ENCODE assay signal across 24 cellular contexts in genomic region chr2:152355411-152355831, GRCh38. TPM values are rescaled to one million over a fixed set of nuclear protein-coding genes. Genes with fewer than 3 reads are reported as not detected.
DNase-seq lines count a peak whose midpoint lies in the region; ATAC-seq and TF ChIP-seq lines count a peak whose summit lies in the region.
"Had no signal": no experiment of that assay in that cellular context is flagged by ENCODE, and none has a peak within 500 bp of the region (broad histone marks: within the 10 kb centered on the region; RNA-seq: fewer than 3 reads in every experiment).

No MANE protein-coding gene starts in this region.

- H3K14ac ChIP-seq in H9 (ENCODE audit: insufficient read depth, low read length) (no peak overlapping the region), mesenchymal stem cell (ENCODE audit: low read length in 2 of 2) (no peak overlapping the region)

- no peak overlapping the region for H4K91ac ChIP-seq in H9 (ENCODE audit: insufficient read length, low read depth, low read length)
- H4K91ac ChIP-seq in mesenchymal stem cell (ENCODE audit: low read length) = no peak overlapping the region

- H2BK5ac ChIP-seq in H9 (ENCODE audit: insufficient read length, low read length) (no peak overlapping the region), mesenchymal stem cell (ENCODE audit: low read depth, low read length, poor library complexity, severe bottlenecking) (no peak overlapping the region)

- H4K8ac ChIP-seq in H9 (replicated peaks; ENCODE audit: insufficient read length, low read depth, low read length) (no peak overlapping the region), mesenchymal stem cell (ENCODE audit: low read length) (no peak overlapping the region)

- H2AFZ ChIP-seq in H9 (ENCODE audit: low read length) (no peak overlapping the region), mesenchymal stem cell (ENCODE audit: low read depth, low read length) (no peak overlapping the region)

- H3K23me2 ChIP-seq in H9 (ENCODE audit: insufficient read length, low read depth, low read length, poor library complexity, severe bottlenecking) = no peaks in the 10 kb centered on the region

- peaks cover 5% of the 10 kb centered on the region for H3K79me1 ChIP-seq in H9 (ENCODE audit: insufficient read depth, low read depth, low read length, poor library complexity, severe bottlenecking)
- peaks cover 13% of the 10 kb centered on the region for H3K79me1 ChIP-seq in mesenchymal stem cell (replicated peaks; ENCODE audit: low read length, poor library complexity, severe bottlenecking)

- H3T11ph ChIP-seq in H9 (ENCODE audit: low read length) = no peak overlapping the region

- H3K36me3 Mint-ChIP-seq in H9 (ENCODE audit: insufficient read depth in 1 of 3, low read depth in 3 of 3) (peaks cover 4 to 10% (median 8%) of the 10 kb centered on the region in 3 experiments; a peak in 5 of 7 replicates), chondrocyte (ENCODE audit: low read depth) (peaks cover 2% of the 10 kb centered on the region)

- H3K27me3 ChIP-seq in H9 (ENCODE audit: insufficient read depth, low read length) (no peaks in the 10 kb centered on the region), mesenchymal stem cell (ENCODE audit: control insufficient read depth in 1 of 2, insufficient read depth in 1 of 2, low read length in 2 of 2) (no peaks in the 10 kb centered on the region), thoracic aorta (replicated peaks; ENCODE audit: insufficient read depth) (no peaks in the 10 kb centered on the region)
- H3K27me3 ChIP-seq: foreskin keratinocyte, vagina had no signal

- H3K4me3 Mint-ChIP-seq in H9 (no peak overlapping the region), chondrocyte (ENCODE audit: unreplicated experiment) (no peak overlapping the region)
- H3K4me3 Mint-ChIP-seq: CD8-positive, alpha-beta memory T cell; stimulated activated naive CD8-positive, alpha-beta T cell treated with anti-CD3 and anti-CD28 coated beads, Interleukin-15, Interleukin-2, amounts not matched to agents 100 ng/mL and 50 ng/mL, for 24 hours; T-helper 2 cell treated with Interferon-gamma antibody and Interleukin-4, amounts not matched to agents 5 μg/mL and 100 μg/mL, for 36 hours had no signal

- H3K79me2 ChIP-seq in H9 (ENCODE audit: insufficient read depth, low read length) = no peaks in the 10 kb centered on the region; the same call in 1 of the 2 replicates

- no peaks in the 10 kb centered on the region for H3K4me1 Mint-ChIP-seq in H9
- H3K4me1 Mint-ChIP-seq in chondrocyte (ENCODE audit: low read depth) = peaks cover 29% of the 10 kb centered on the region
- H3K4me1 Mint-ChIP-seq: CD8-positive, alpha-beta memory T cell had no signal

- no peaks in the 10 kb centered on the region for H4K20me1 ChIP-seq in H9 (ENCODE audit: control insufficient read depth, insufficient read depth, insufficient read length)

- H3K9me3 ChIP-seq in H9 (ENCODE audit: control insufficient read depth, low read depth, low read length) (no peaks in the 10 kb centered on the region), mesenchymal stem cell (ENCODE audit: control insufficient read depth, low read length) (no peaks in the 10 kb centered on the region), thoracic aorta (no peaks in the 10 kb centered on the region)
- H3K9me3 ChIP-seq: vagina had no signal

- H2BK12ac ChIP-seq in H9 (ENCODE audit: insufficient read length, low read depth, low read length) = no peak overlapping the region
- no peak overlapping the region for H2BK12ac ChIP-seq in mesenchymal stem cell (ENCODE audit: low read length in 2 of 2)

- TF ChIP-seq CTCF in H9 (conservative IDR thresholded peaks at IDR 0.05) = no peak
- TF ChIP-seq CTCF in chondrocyte (IDR thresholded peaks at IDR 0.05) = no peak
- no peak for TF ChIP-seq CTCF in thoracic aorta (IDR thresholded peaks at IDR 0.05)

- H2AK5ac ChIP-seq in H9 (ENCODE audit: insufficient read length, low read length) (no peak overlapping the region), mesenchymal stem cell (ENCODE audit: low read length, severe bottlenecking) (no peak overlapping the region)

- H3K4ac ChIP-seq in H9 (ENCODE audit: low read depth, low read length) (no peak overlapping the region), mesenchymal stem cell (ENCODE audit: low read depth in 1 of 2, low read length in 2 of 2) (no peak overlapping the region)

- no peak for DNase-seq in H9
- DNase-seq in chondrocyte (ENCODE audit: low spot score) = no peak
- DNase-seq in mesenchymal stem cell = no peak
- no peak for DNase-seq in thoracic aorta (ENCODE audit: low spot score)
- no peak for DNase-seq in putamen (ENCODE audit: low spot score)
- DNase-seq in activated CD8-positive, alpha-beta memory T cell treated with anti-CD3 and anti-CD28 coated beads, Interleukin-2, amount 50 U/mL, for 48 hours = no peak
- DNase-seq: activated CD4-positive, alpha-beta T cell treated with anti-CD3 and anti-CD28 coated beads, Interleukin-2, amount 50 U/mL, for 4 hours; activated CD8-positive, alpha-beta memory T cell treated with anti-CD3 and anti-CD28 coated beads, Interleukin-2, amount 50 U/mL, for 4 hours; CD8-positive, alpha-beta memory T cell; DMS79; hypothalamus; MV-4-11; NCI-H2171; NCI-H526; stimulated activated CD4-positive, alpha-beta T cell treated with anti-CD3 and anti-CD28 coated beads, Interleukin-4, amount 100 ng/mL, for 4 hours had no signal

- WGBS in H9 (ENCODE audit: extremely low coverage, insufficient read length, low lambda C conversion rate) = no CpG with 5 or more reads among the region's 2 CpGs
- WGBS in mesenchymal stem cell = no CpG with 5 or more reads among the region's 2 CpGs

- H3K4me1 ChIP-seq in H9 (ENCODE audit: insufficient read depth, low read length) (no peaks in the 10 kb centered on the region), mesenchymal stem cell (ENCODE audit: control insufficient read depth, insufficient read depth, low read depth, low read length) (no peaks in the 10 kb centered on the region), thoracic aorta (ENCODE audit: control insufficient read depth in 1 of 2, low read depth in 2 of 2) (peaks cover 9 to 34% of the 10 kb centered on the region in 2 donors)

- ATAC-seq in thoracic aorta (ENCODE audit: insufficient number of reproducible peaks, low FRiP score, low read depth) (no peak), GM19467 (IDR thresholded peaks at IDR 0.05; ENCODE audit: unreplicated experiment) (no peak)
- ATAC-seq: GM12878, K562 had no signal

- H2BK20ac ChIP-seq in H9 (ENCODE audit: low read depth, low read length, poor library complexity, severe bottlenecking) = no peak overlapping the region

- H3K27ac Mint-ChIP-seq in H9 (0 out of 7 replicates have a peak overlapping the region, but pooled peaks of 2 of the 3 experiments have one; percentile 11 to 60), chondrocyte (ENCODE audit: unreplicated experiment) (peak overlapping the region; percentile 19)
- H3K27ac Mint-ChIP-seq: CD8-positive, alpha-beta memory T cell; stimulated activated naive CD8-positive, alpha-beta T cell treated with anti-CD3 and anti-CD28 coated beads, Interleukin-15, Interleukin-2, amounts not matched to agents 100 ng/mL and 50 ng/mL, for 24 hours; T-helper 2 cell treated with Interferon-gamma antibody and Interleukin-4, amounts not matched to agents 5 μg/mL and 100 μg/mL, for 36 hours had no signal

- H4K5ac ChIP-seq in H9 (ENCODE audit: insufficient read length, low read depth, low read length) = no peak overlapping the region

- H3K4me3 ChIP-seq in mesenchymal stem cell (ENCODE audit: insufficient read depth in 1 of 2, low read depth in 1 of 2, low read length in 2 of 2) (peak overlapping the region in 1 of 2 experiments; percentile 32), thoracic aorta (peak overlapping the region; percentile 47)
- H3K4me3 ChIP-seq: GM12878, K562, SK-N-MC, vagina had no signal

- H3K18ac ChIP-seq in H9 (ENCODE audit: insufficient read length, low read depth, low read length) = no peak overlapping the region
- no peak overlapping the region for H3K18ac ChIP-seq in mesenchymal stem cell (ENCODE audit: low read depth in 1 of 2, low read length in 2 of 2)

- H3K9ac ChIP-seq in H9 (ENCODE audit: extremely low read depth, insufficient read length, low read length) (no peak overlapping the region), mesenchymal stem cell (ENCODE audit: low read length) (peak overlapping the region; percentile 50)

- H3K27me3 Mint-ChIP-seq in H9 (ENCODE audit: low read depth) = peaks cover 1% of the 10 kb centered on the region; the same call in 1 of the 2 replicates
- no peaks in the 10 kb centered on the region for H3K27me3 Mint-ChIP-seq in chondrocyte (ENCODE audit: low read depth)
- H3K27me3 Mint-ChIP-seq: stimulated activated naive CD8-positive, alpha-beta T cell treated with anti-CD3 and anti-CD28 coated beads, Interleukin-15, Interleukin-2, amounts not matched to agents 100 ng/mL and 50 ng/mL, for 24 hours had no signal

- H3K27ac ChIP-seq in H9 (ENCODE audit: insufficient read length, low read depth, low read length) (no peak overlapping the region), mesenchymal stem cell (ENCODE audit: low read length, poor library complexity, severe bottlenecking) (no peak overlapping the region), thoracic aorta (peak overlapping the region; percentile 40 to 51)
- H3K27ac ChIP-seq: foreskin keratinocyte, SK-N-MC, vagina, VCaP had no signal

- H3K9me3 Mint-ChIP-seq in H9 (peaks cover 0 to 2% of the 10 kb centered on the region in 2 experiments; a peak in 2 of 5 replicates), chondrocyte (ENCODE audit: low read depth) (no peaks in the 10 kb centered on the region)
- H3K9me3 Mint-ChIP-seq: stimulated activated naive CD8-positive, alpha-beta T cell treated with anti-CD3 and anti-CD28 coated beads, Interleukin-15, Interleukin-2, amounts not matched to agents 100 ng/mL and 50 ng/mL, for 24 hours; T-helper 2 cell treated with Interferon-gamma antibody and Interleukin-4, amounts not matched to agents 5 μg/mL and 100 μg/mL, for 36 hours had no signal

- no peak overlapping the region for H2BK15ac ChIP-seq in H9 (ENCODE audit: low read depth, low read length)
- H2BK15ac ChIP-seq in mesenchymal stem cell (ENCODE audit: low read depth, poor library complexity, severe bottlenecking) = no peak overlapping the region

- no peak overlapping the region for H2BK120ac ChIP-seq in H9 (ENCODE audit: low read depth, low read length, poor library complexity, severe bottlenecking)
- no peak overlapping the region for H2BK120ac ChIP-seq in mesenchymal stem cell (ENCODE audit: low read depth, low read length)

- H3K4me2 ChIP-seq in H9 (ENCODE audit: insufficient read depth, insufficient read length, low read length) (no peak overlapping the region), mesenchymal stem cell (ENCODE audit: low read length, poor library complexity, severe bottlenecking) (no peak overlapping the region)

- H3K36me3 ChIP-seq in mesenchymal stem cell (ENCODE audit: control insufficient read depth in 1 of 2, insufficient read depth in 2 of 2, low read depth in 1 of 2, low read length in 2 of 2) (peaks cover 4 to 15% of the 10 kb centered on the region in 2 experiments), thoracic aorta (no peaks in the 10 kb centered on the region)
- H3K36me3 ChIP-seq: vagina had no signal

- H3K23ac ChIP-seq in H9 (ENCODE audit: insufficient read length, low read depth, low read length) (no peak overlapping the region), mesenchymal stem cell (ENCODE audit: low read length in 2 of 2) (no peak overlapping the region)

- H3K56ac ChIP-seq in H9 (ENCODE audit: insufficient read length, low read depth, low read length) = no peak overlapping the region

RNA-seq across cellular contexts. Expression of gene FMNL2, which starts 20.4 kb away (rescaled TPM):
- total RNA-seq in H9 (2021) = 30.3 and 33.6 TPM in 2 replicates
- total RNA-seq in chondrocyte = 31.5 to 42.3 TPM (median 33.9 TPM) in 3 replicates
- 15.4 TPM for polyA plus RNA-seq in mesenchymal stem cell (2013, experiment 1 of 2)
- 15.7 TPM for polyA plus RNA-seq in mesenchymal stem cell (2013, experiment 2 of 2)
- 10 to 100 TPM; 30.6 to 87.0 TPM for total RNA-seq in thoracic aorta

Comparison
In these comparisons a context has a peak if more than half of its experiments do, and no peak if none do; other contexts are left out.
1. H3K27ac ChIP-seq: peak in thoracic aorta (2 of 2); none in H9 (single experiment) and mesenchymal stem cell (single experiment).